ENCODE assay signal across 8 cellular contexts in the genomic region with DNA sequence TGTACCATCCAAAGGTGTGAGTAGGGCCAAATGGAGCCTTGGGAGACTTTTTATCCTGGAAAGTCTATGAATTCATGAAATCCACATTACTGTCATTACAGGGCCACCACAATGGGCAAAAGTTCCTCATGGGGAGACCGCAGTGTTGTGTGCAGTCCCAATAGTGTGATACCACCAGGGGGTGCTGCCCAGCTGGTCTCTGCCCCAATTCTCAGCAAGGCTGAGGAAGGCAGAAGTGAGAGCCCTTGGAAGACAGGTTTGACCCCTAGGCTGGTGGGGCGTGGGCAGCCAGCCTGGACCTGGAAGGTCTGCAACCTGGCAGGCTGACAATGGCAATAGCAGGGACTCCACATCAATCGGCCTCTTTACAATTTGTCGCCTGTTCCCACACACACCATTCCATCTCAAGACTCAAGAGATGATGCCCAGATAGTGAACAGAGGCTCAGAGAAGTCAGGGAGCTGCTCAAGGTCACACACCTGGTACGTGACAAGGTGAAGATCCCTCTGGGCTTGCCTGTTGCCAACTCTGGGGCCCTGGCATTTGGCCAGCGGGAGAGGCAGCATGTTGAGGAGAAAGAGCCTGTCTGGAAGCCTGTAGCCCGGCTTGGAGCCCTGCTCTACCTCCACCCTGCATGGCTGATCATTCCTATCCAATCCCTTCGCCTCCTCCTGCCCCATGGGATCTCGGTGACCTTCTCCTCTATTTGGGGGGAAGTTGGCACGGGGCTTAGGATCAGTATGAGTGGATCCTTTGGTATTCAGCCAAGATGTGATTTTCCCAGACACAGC.
A peak's percentile ranks its signal among the peaks of the same experiment; 100 is the strongest.
DNase-seq lines count a peak whose midpoint lies in the region; ATAC-seq, FAIRE-seq and TF ChIP-seq lines count a peak whose summit lies in the region.

No MANE protein-coding gene starts in this region.

- peaks cover 29% of the 10 kb centered on the region for H3K27me3 ChIP-seq in WERI-Rb-1 (ENCODE audit: insufficient read depth, low read depth, severe bottlenecking)
- H3K27me3 ChIP-seq in layer of hippocampus (ENCODE audit: control insufficient read depth, insufficient read depth, low read length), result no peaks in the 10 kb centered on the region

- H3K36me3 ChIP-seq in WERI-Rb-1, result no peaks in the 10 kb centered on the region

- no peak overlapping the region for H3K4me3 ChIP-seq in WERI-Rb-1 (ENCODE audit: low read depth, low read length)

- TF ChIP-seq CTCF in WERI-Rb-1 (IDR thresholded peaks at IDR 0.05; ENCODE audit: low read depth, low read length), result peak; percentile 89

- ATAC-seq in HG02763 (IDR thresholded peaks at IDR 0.05; ENCODE audit: unreplicated experiment) (no peak), GM18858 (IDR thresholded peaks at IDR 0.05; ENCODE audit: unreplicated experiment) (no peak)

- FAIRE-seq in G401.6 (lab: Jason Lieb, UNC), result peak; percentile 46

- no peak overlapping the region for H3K27ac ChIP-seq in WERI-Rb-1
- peak overlapping the region; percentile 13 for H3K27ac ChIP-seq in layer of hippocampus (ENCODE audit: low read depth, low read length)

- no peaks in the 10 kb centered on the region for H3K9me3 ChIP-seq in WERI-Rb-1 (ENCODE audit: severe bottlenecking)

- peak; percentile 74 for DNase-seq in NAMALWA (ENCODE audit: low spot score)
- DNase-seq in WERI-Rb-1, result peak; percentile 81
- peak; percentile 70 for DNase-seq in cerebellar cortex (ENCODE audit: low spot score)
- peak; percentile 55 for DNase-seq in stimulated activated CD4-positive, alpha-beta T cell treated with anti-CD3 and anti-CD28 coated beads, Interleukin-4, amount 100 ng/mL, for 1 hour
